ENCODE assay signal across 8 cellular contexts in genomic region chr20:53866787-53867740, GRCh38.
DNase-seq lines count a peak whose midpoint lies in the region; ATAC-seq and TF ChIP-seq lines count a peak whose summit lies in the region.

No MANE protein-coding gene starts in this region.

- no peaks in the 10 kb centered on the region for H3K36me3 ChIP-seq in tibial artery

- no peak overlapping the region for H3K4me3 ChIP-seq in tibial artery

- peak overlapping the region; percentile 95 for H3K27ac Mint-ChIP-seq in activated B cell treated with CpG ODN at 0.5 μM for 24 hours

- no peaks in the 10 kb centered on the region for H3K9me3 Mint-ChIP-seq in activated B cell treated with CpG ODN at 0.5 μM for 24 hours

- peaks cover 56% of the 10 kb centered on the region for H3K4me1 Mint-ChIP-seq in activated B cell treated with CpG ODN at 0.5 μM for 24 hours

- H3K4me3 Mint-ChIP-seq in activated B cell treated with CpG ODN at 0.5 μM for 24 hours: peak overlapping the region; percentile 60

- intact Hi-C loops in activated B cell treated with CpG ODN at 0.5 μM for 24 hours (cut with micrococcal nuclease): loop anchor here (1.0 to 5.0 kb wide), 5 partner anchors 20 to 225 kb away; no protein-coding TSS in a partner anchor
- intact Hi-C loops in tibial artery (cut with DNase I; ENCODE audit: low total_unique reads): no loop called here

- CTCF ChIA-PET in activated B cell treated with CpG ODN at 0.5 μM for 24 hours (lab: Charles Lee): interaction anchor here (0.7 to 3.4 kb wide), 8 partner anchors 25 to 289 kb away, joined by 3 to 21 read pairs (median 4); no protein-coding TSS in a partner anchor

- peak; percentile 31 for DNase-seq in NCI-H82 (lab: John Stamatoyannopoulos, UW)
- DNase-seq in NCI-H82 treated with DMSO at 0.1 percent for 48 hours (lab: John Stamatoyannopoulos, UW; ENCODE audit: unreplicated experiment): no peak
- no peak for DNase-seq in activated B cell treated with CpG ODN at 0.5 μM for 24 hours
- DNase-seq in kidney tubule cell (ENCODE audit: low spot score): peak; percentile 39
- DNase-seq in tibial artery: no peak
- DNase-seq in SW 1271 (lab: John Stamatoyannopoulos, UW): no peak

- peak overlapping the region; percentile 44 to 51 for H3K27ac ChIP-seq in tibial artery

- no peak for TF ChIP-seq CTCF in activated B cell treated with CpG ODN at 0.5 μM for 24 hours (IDR thresholded peaks at IDR 0.05)
- no peak for TF ChIP-seq CTCF in tibial artery (IDR thresholded peaks at IDR 0.05)

- H3K4me1 ChIP-seq in tibial artery: peaks cover 0 to 27% (median 8%) of the 10 kb centered on the region in 4 donors

- no peaks in the 10 kb centered on the region for H3K27me3 Mint-ChIP-seq in activated B cell treated with CpG ODN at 0.5 μM for 24 hours

- ATAC-seq in HG03196 (IDR thresholded peaks at IDR 0.05; ENCODE audit: unreplicated experiment): peak; percentile 46
- peak; percentile 45 for ATAC-seq in activated B cell treated with CpG ODN at 0.5 μM for 24 hours (ENCODE audit: low read depth)
- no peak for ATAC-seq in GM18519 (IDR thresholded peaks at IDR 0.05; ENCODE audit: low FRiP score, unreplicated experiment)

- POLR2A ChIA-PET in activated B cell treated with CpG ODN at 0.5 μM for 24 hours (lab: Charles Lee): interaction anchor here (0.7 to 2.3 kb wide), 13 partner anchors 11 to 273 kb away, joined by 3 to 11 read pairs (median 7); partner anchors contain the start of gene ZNF217

- H3K9me3 ChIP-seq in tibial artery: no peaks in the 10 kb centered on the region

- no peaks in the 10 kb centered on the region for H3K27me3 ChIP-seq in tibial artery

- H3K36me3 Mint-ChIP-seq in activated B cell treated with CpG ODN at 0.5 μM for 24 hours (ENCODE audit: low read depth): no peaks in the 10 kb centered on the region

Comparison
In these comparisons a context has a peak if more than half of its experiments do, and no peak if none do; other contexts are left out.
1. DNase-seq: peak in NCI-H82 (single experiment) and kidney tubule cell (single experiment); none in NCI-H82 treated with DMSO at 0.1 percent for 48 hours (single experiment), activated B cell treated with CpG ODN at 0.5 μM for 24 hours (single experiment), tibial artery (0 of 2) and SW 1271 (0 of 2).